8 cellular contexts compared by ENCODE assay signal in genomic region chr1:77007675-77008074, GRCh38.
"Had no signal": no experiment of that assay in that cellular context is flagged by ENCODE, and none has a peak within 500 bp of the region (broad histone marks: within the 10 kb centered on the region; RNA-seq: fewer than 3 reads in every experiment).

No MANE protein-coding gene starts in this region.

- ATAC-seq: GM23338, HepG2 had no signal

- H3K4me2 ChIP-seq: GM23338, KMS-11 had no signal

- DNase-seq: H9, HCEC 1CT, KBM-7 had no signal

- H3K4me3 ChIP-seq: GM23338 had no signal

- H3K36me3 Mint-ChIP-seq: IgD-negative memory B cell had no signal

- H3K9ac ChIP-seq: KMS-11 had no signal

- H2AFZ ChIP-seq: GM23338 had no signal

- H3K4me3 Mint-ChIP-seq: GM23338, H9, IgD-negative memory B cell had no signal

- H3K27ac Mint-ChIP-seq: GM23338, IgD-negative memory B cell had no signal

- H3K27ac ChIP-seq: HL-60, KMS-11 had no signal

- H3K9me3 Mint-ChIP-seq: H9, IgD-negative memory B cell had no signal
